ENCODE assay signal across 9 cellular contexts in genomic region chr4:146450524-146450923, GRCh38.
DNase-seq lines count a peak whose midpoint lies in the region; ATAC-seq and TF ChIP-seq lines count a peak whose summit lies in the region.
"Had no signal": no experiment of that assay in that cellular context is flagged by ENCODE, and none has a peak within 500 bp of the region (broad histone marks: within the 10 kb centered on the region; RNA-seq: fewer than 3 reads in every experiment).

No MANE protein-coding gene starts in this region.

- peaks cover 9% of the 10 kb centered on the region for H3K9me3 Mint-ChIP-seq in T-helper 1 cell treated with Interleukin-12 subunit alpha and Interleukin-12 subunit beta and Interleukin-4 antibody, amounts not matched to agents 30 μg/mL and 1 μg/mL, for 36 hours

- H3K9me3 ChIP-seq in Peyer's patch: no peaks in the 10 kb centered on the region
- H3K9me3 ChIP-seq: SJSA1 had no signal

- no peaks in the 10 kb centered on the region for H3K27me3 ChIP-seq in Peyer's patch
- H3K27me3 ChIP-seq: SJSA1 had no signal

- peaks cover 28% of the 10 kb centered on the region for H3K4me1 Mint-ChIP-seq in T-helper 1 cell treated with Interleukin-12 subunit alpha and Interleukin-12 subunit beta and Interleukin-4 antibody, amounts not matched to agents 30 μg/mL and 1 μg/mL, for 36 hours (ENCODE audit: low read depth)

- DNase-seq in AG08395 (ENCODE audit: low spot score) (peak; percentile 3), NCI-H1092 (lab: John Stamatoyannopoulos, UW) (no peak), SKM-1 treated with dmso at 0.1 percent for 144 hours (lab: John Stamatoyannopoulos, UW; ENCODE audit: unreplicated experiment) (no peak), Peyer's patch (no peak), SHP77 treated with DMSO at 0.1 percent for 48 hours (lab: John Stamatoyannopoulos, UW) (no peak)

- no peak overlapping the region for H3K4me3 ChIP-seq in Peyer's patch
- H3K4me3 ChIP-seq: SJSA1 had no signal

- ATAC-seq in GM19025 (IDR thresholded peaks at IDR 0.05; ENCODE audit: low read depth, unreplicated experiment): peak; percentile 85
- ATAC-seq in HG02870 (IDR thresholded peaks at IDR 0.05; ENCODE audit: unreplicated experiment): peak; percentile 88

- H3K36me3 Mint-ChIP-seq in T-helper 1 cell treated with Interleukin-12 subunit alpha and Interleukin-12 subunit beta and Interleukin-4 antibody, amounts not matched to agents 30 μg/mL and 1 μg/mL, for 36 hours (ENCODE audit: low read depth): peaks cover 17% of the 10 kb centered on the region

- no peaks in the 10 kb centered on the region for H3K27me3 Mint-ChIP-seq in T-helper 1 cell treated with Interleukin-12 subunit alpha and Interleukin-12 subunit beta and Interleukin-4 antibody, amounts not matched to agents 30 μg/mL and 1 μg/mL, for 36 hours (ENCODE audit: low read depth)

- TF ChIP-seq CTCF in Peyer's patch (IDR thresholded peaks at IDR 0.05): no peak

- peak overlapping the region; percentile 13 for H3K4me3 Mint-ChIP-seq in T-helper 1 cell treated with Interleukin-12 subunit alpha and Interleukin-12 subunit beta and Interleukin-4 antibody, amounts not matched to agents 30 μg/mL and 1 μg/mL, for 36 hours

- no peak overlapping the region for H3K27ac ChIP-seq in Peyer's patch
- H3K27ac ChIP-seq: SJSA1 had no signal

- TF ChIP-seq POLR2A in Peyer's patch (IDR thresholded peaks at IDR 0.05): no peak

- H3K27ac Mint-ChIP-seq in T-helper 1 cell treated with Interleukin-12 subunit alpha and Interleukin-12 subunit beta and Interleukin-4 antibody, amounts not matched to agents 30 μg/mL and 1 μg/mL, for 36 hours: peak overlapping the region; percentile 3

- no peaks in the 10 kb centered on the region for H3K4me1 ChIP-seq in Peyer's patch
- H3K4me1 ChIP-seq: SJSA1 had no signal

- H3K36me3 ChIP-seq in Peyer's patch: no peaks in the 10 kb centered on the region
- H3K36me3 ChIP-seq: SJSA1 had no signal
